2 cellular contexts compared by ENCODE assay signal in genomic region chr5:664343-664993, GRCh38.
A peak's percentile ranks its signal among the peaks of the same experiment; 100 is the strongest.
TF ChIP-seq lines count a peak whose summit lies in the region.

No MANE protein-coding gene starts in this region.

TF ChIP-seq in IMR-90, 13 proteins besides CTCF, POLR2A, EP300 and RAD21:
- TF ChIP-seq MAFK (IDR thresholded peaks at IDR 0.05; ENCODE audit: low read depth, low read length) (no peak), ELK1 (IDR thresholded peaks at IDR 0.05; ENCODE audit: borderline replicate concordance, low read depth, low read length) (no peak), RCOR1 (IDR thresholded peaks at IDR 0.05; ENCODE audit: insufficient replicate concordance, low read length) (no peak), BHLHE40 (IDR thresholded peaks at IDR 0.05; ENCODE audit: low read depth, low read length) (no peak), USF2 (IDR thresholded peaks at IDR 0.05; ENCODE audit: low read depth, low read length) (no peak), NFE2L2 (IDR thresholded peaks at IDR 0.05; ENCODE audit: low read depth, low read length) (no peak), FOS (IDR thresholded peaks at IDR 0.05; ENCODE audit: low read depth, low read length) (no peak), MXI1 (IDR thresholded peaks at IDR 0.05; ENCODE audit: borderline replicate concordance, low read depth, low read length) (no peak), CHD1 (IDR thresholded peaks at IDR 0.05; ENCODE audit: low read depth, low read length) (no peak), CEBPB (IDR thresholded peaks at IDR 0.05; ENCODE audit: low read depth, low read length) (no peak), RFX5 (IDR thresholded peaks at IDR 0.05; ENCODE audit: low read depth, low read length) (no peak), MAZ (IDR thresholded peaks at IDR 0.05; ENCODE audit: borderline replicate concordance, low read depth, low read length) (no peak), SMC3 (IDR thresholded peaks at IDR 0.05; ENCODE audit: low read depth, low read length) (no peak)

TF ChIP-seq in HepG2, 621 proteins besides CTCF, POLR2A, EP300 and RAD21:
- no peak for TF ChIP-seq TAF15 (IDR thresholded peaks at IDR 0.05; ENCODE audit: low read depth, low read length, poor library complexity, severe bottlenecking)
- no peak for TF ChIP-seq ZFAT (CRISPR knock-in tag; conservative IDR thresholded peaks at IDR 0.05)
- no peak for TF ChIP-seq ZNF331 (CRISPR knock-in tag; IDR thresholded peaks at IDR 0.05)
- no peak for TF ChIP-seq ATF1 (CRISPR knock-in tag; IDR thresholded peaks at IDR 0.05)
- TF ChIP-seq MAX (IDR thresholded peaks at IDR 0.05): peak; percentile 54
- no peak for TF ChIP-seq SNAPC4 (CRISPR knock-in tag; IDR thresholded peaks at IDR 0.05)
- TF ChIP-seq RAD51 (IDR thresholded peaks at IDR 0.05; ENCODE audit: borderline replicate concordance): no peak
- no peak for TF ChIP-seq SIX1 (CRISPR knock-in tag; IDR thresholded peaks at IDR 0.05; ENCODE audit: borderline replicate concordance)
- TF ChIP-seq ZNF337 (CRISPR knock-in tag; IDR thresholded peaks at IDR 0.05; ENCODE audit: borderline replicate concordance, low read depth): no peak
- TF ChIP-seq MNT (IDR thresholded peaks at IDR 0.05): peak; percentile 90
- no peak for TF ChIP-seq MYNN (CRISPR knock-in tag; IDR thresholded peaks at IDR 0.05; ENCODE audit: low read depth)
- no peak for TF ChIP-seq ZNF800 (CRISPR knock-in tag; IDR thresholded peaks at IDR 0.05)
- no peak for TF ChIP-seq ZSCAN12 (CRISPR knock-in tag; IDR thresholded peaks at IDR 0.05)
- TF ChIP-seq ZNF451 (CRISPR knock-in tag; IDR thresholded peaks at IDR 0.05): no peak
